In the genomic region with DNA sequence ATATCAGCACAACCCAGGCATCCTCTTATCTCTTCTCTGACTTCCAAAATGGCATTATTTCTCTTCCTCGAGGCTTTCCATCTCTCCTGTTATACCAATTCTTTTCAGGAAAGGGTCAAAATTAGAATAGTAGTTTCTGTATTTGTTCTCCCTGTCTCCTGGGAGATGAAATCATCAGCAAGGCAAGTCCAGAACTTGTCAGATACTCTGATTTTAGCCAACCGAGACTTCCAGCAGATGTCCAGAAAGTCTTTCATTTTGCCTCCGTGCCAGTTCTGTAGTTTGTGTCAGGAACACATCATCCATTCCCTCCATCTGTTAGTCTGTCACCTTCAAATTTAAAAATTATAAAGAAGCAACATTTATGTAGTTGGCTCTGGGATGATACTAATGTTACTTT, we compare ENCODE assay signal across 25 cellular contexts.
"Had no signal": no experiment of that assay in that cellular context is flagged by ENCODE, and none has a peak within 500 bp of the region (broad histone marks: within the 10 kb centered on the region; RNA-seq: fewer than 3 reads in every experiment).

No MANE protein-coding gene starts in this region.

- ATAC-seq: activated CD4-positive, alpha-beta T cell treated with anti-CD3 and anti-CD28 coated beads for 36 hours; activated CD8-positive, alpha-beta memory T cell treated with anti-CD3 and anti-CD28 coated beads, Interleukin-2, amount 10 ng/mL, durations not matched to agents 7 days and 5 days; activated CD8-positive, alpha-beta T cell treated with anti-CD3 and anti-CD28 coated beads, Interleukin-2, amount 10 ng/mL, durations not matched to agents 7 days and 5 days; activated T-cell treated with anti-CD3 and anti-CD28 coated beads, Interleukin-2, amount 50 U/mL, for 72 hours; effector memory CD8-positive, alpha-beta T cell; left ventricle myocardium superior; stimulated activated naive B cell treated with anti-CD40 and anti-IgM and Interleukin-4, amounts not matched to agents 10 μg/mL and 1 μg/mL and 100 μg/mL, for 72 hours had no signal

- H3K27ac ChIP-seq: coronary artery, parathyroid adenoma, right atrium auricular region, stomach, thoracic aorta had no signal

- H3K4me1 ChIP-seq: parathyroid adenoma, right atrium auricular region, stomach had no signal

- H3K4me1 Mint-ChIP-seq: activated B cell treated with CpG ODN at 0.5 μM for 24 hours; activated CD4-positive, alpha-beta T cell treated with anti-CD3 and anti-CD28 coated beads for 36 hours; activated CD8-positive, alpha-beta memory T cell treated with anti-CD3 and anti-CD28 coated beads, Interleukin-2, amount 10 ng/mL, durations not matched to agents 7 days and 5 days; naive B cell; stimulated activated naive B cell treated with anti-CD40 and anti-IgM and Interleukin-4, amounts not matched to agents 10 μg/mL and 1 μg/mL and 100 μg/mL, for 72 hours had no signal

- FAIRE-seq: islet of Langerhans, urothelium cell line had no signal

- H3K27ac Mint-ChIP-seq: activated B cell treated with CpG ODN at 0.5 μM for 24 hours; activated CD4-positive, alpha-beta T cell treated with anti-CD3 and anti-CD28 coated beads for 36 hours; activated CD8-positive, alpha-beta memory T cell treated with anti-CD3 and anti-CD28 coated beads, Interleukin-2, amount 10 ng/mL, durations not matched to agents 7 days and 5 days; activated CD8-positive, alpha-beta T cell treated with anti-CD3 and anti-CD28 coated beads, Interleukin-2, amount 10 ng/mL, durations not matched to agents 7 days and 5 days; activated naive CD8-positive, alpha-beta T cell; activated T-cell treated with anti-CD3 and anti-CD28 coated beads, Interleukin-2, amount 50 U/mL, for 72 hours; effector memory CD8-positive, alpha-beta T cell; naive B cell; stimulated activated naive B cell treated with anti-CD40 and anti-IgM and Interleukin-4, amounts not matched to agents 10 μg/mL and 1 μg/mL and 100 μg/mL, for 72 hours; T-helper 2 cell treated with Interferon-gamma antibody and Interleukin-4, amounts not matched to agents 5 μg/mL and 100 μg/mL, for 36 hours had no signal

- H3K4me3 ChIP-seq: coronary artery, right atrium auricular region, stomach, thoracic aorta had no signal

- H3K27me3 ChIP-seq: right atrium auricular region, stomach had no signal

- DNase-seq: activated B cell treated with CpG ODN at 0.5 μM for 24 hours; activated CD4-positive, alpha-beta T cell treated with anti-CD3 and anti-CD28 coated beads for 36 hours; activated CD8-positive, alpha-beta memory T cell treated with anti-CD3 and anti-CD28 coated beads, Interleukin-2, amount 10 ng/mL, durations not matched to agents 7 days and 5 days; activated CD8-positive, alpha-beta T cell treated with anti-CD3 and anti-CD28 coated beads, Interleukin-2, amount 10 ng/mL, durations not matched to agents 7 days and 5 days; activated naive CD4-positive, alpha-beta T cell treated with Interleukin-2 at 50 U/mL for 16 hours; activated T-cell treated with anti-CD3 and anti-CD28 coated beads, Interleukin-2, amount 50 U/mL, for 72 hours; effector memory CD8-positive, alpha-beta T cell; foreskin melanocyte; left ventricle myocardium superior; naive B cell; occipital lobe; stimulated activated CD4-positive, alpha-beta T cell treated with anti-CD3 and anti-CD28 coated beads, Interleukin-15, amount 100 ng/mL, for 24 hours; stimulated activated CD4-positive, alpha-beta T cell treated with anti-CD3 and anti-CD28 coated beads, Interleukin-2, amount 100 ng/mL, for 24 hours; stimulated activated naive B cell treated with anti-CD40 and anti-IgM and Interleukin-4, amounts not matched to agents 10 μg/mL and 1 μg/mL and 100 μg/mL, for 72 hours; stomach; T-helper 1 cell; trophoblast cell had no signal

- H3K36me3 ChIP-seq: right atrium auricular region, stomach, thoracic aorta had no signal

- H3K27me3 Mint-ChIP-seq: activated B cell treated with CpG ODN at 0.5 μM for 24 hours; activated CD4-positive, alpha-beta T cell treated with anti-CD3 and anti-CD28 coated beads for 36 hours; activated CD8-positive, alpha-beta memory T cell treated with anti-CD3 and anti-CD28 coated beads, Interleukin-2, amount 10 ng/mL, durations not matched to agents 7 days and 5 days; activated naive CD8-positive, alpha-beta T cell; effector memory CD8-positive, alpha-beta T cell; naive B cell; stimulated activated naive B cell treated with anti-CD40 and anti-IgM and Interleukin-4, amounts not matched to agents 10 μg/mL and 1 μg/mL and 100 μg/mL, for 72 hours had no signal

- H3K4me3 Mint-ChIP-seq: activated B cell treated with CpG ODN at 0.5 μM for 24 hours; activated CD4-positive, alpha-beta T cell treated with anti-CD3 and anti-CD28 coated beads for 36 hours; activated CD8-positive, alpha-beta memory T cell treated with anti-CD3 and anti-CD28 coated beads, Interleukin-2, amount 10 ng/mL, durations not matched to agents 7 days and 5 days; activated CD8-positive, alpha-beta T cell treated with anti-CD3 and anti-CD28 coated beads, Interleukin-2, amount 10 ng/mL, durations not matched to agents 7 days and 5 days; activated naive CD8-positive, alpha-beta T cell; activated T-cell treated with anti-CD3 and anti-CD28 coated beads, Interleukin-2, amount 50 U/mL, for 72 hours; effector memory CD8-positive, alpha-beta T cell; naive B cell; stimulated activated naive B cell treated with anti-CD40 and anti-IgM and Interleukin-4, amounts not matched to agents 10 μg/mL and 1 μg/mL and 100 μg/mL, for 72 hours; T-helper 2 cell treated with Interferon-gamma antibody and Interleukin-4, amounts not matched to agents 5 μg/mL and 100 μg/mL, for 36 hours had no signal

- H3K36me3 Mint-ChIP-seq: activated CD8-positive, alpha-beta memory T cell treated with anti-CD3 and anti-CD28 coated beads, Interleukin-2, amount 10 ng/mL, durations not matched to agents 7 days and 5 days; activated naive CD8-positive, alpha-beta T cell; stimulated activated naive B cell treated with anti-CD40 and anti-IgM and Interleukin-4, amounts not matched to agents 10 μg/mL and 1 μg/mL and 100 μg/mL, for 72 hours had no signal
